24 cellular contexts compared by ENCODE assay signal in the genomic region with DNA sequence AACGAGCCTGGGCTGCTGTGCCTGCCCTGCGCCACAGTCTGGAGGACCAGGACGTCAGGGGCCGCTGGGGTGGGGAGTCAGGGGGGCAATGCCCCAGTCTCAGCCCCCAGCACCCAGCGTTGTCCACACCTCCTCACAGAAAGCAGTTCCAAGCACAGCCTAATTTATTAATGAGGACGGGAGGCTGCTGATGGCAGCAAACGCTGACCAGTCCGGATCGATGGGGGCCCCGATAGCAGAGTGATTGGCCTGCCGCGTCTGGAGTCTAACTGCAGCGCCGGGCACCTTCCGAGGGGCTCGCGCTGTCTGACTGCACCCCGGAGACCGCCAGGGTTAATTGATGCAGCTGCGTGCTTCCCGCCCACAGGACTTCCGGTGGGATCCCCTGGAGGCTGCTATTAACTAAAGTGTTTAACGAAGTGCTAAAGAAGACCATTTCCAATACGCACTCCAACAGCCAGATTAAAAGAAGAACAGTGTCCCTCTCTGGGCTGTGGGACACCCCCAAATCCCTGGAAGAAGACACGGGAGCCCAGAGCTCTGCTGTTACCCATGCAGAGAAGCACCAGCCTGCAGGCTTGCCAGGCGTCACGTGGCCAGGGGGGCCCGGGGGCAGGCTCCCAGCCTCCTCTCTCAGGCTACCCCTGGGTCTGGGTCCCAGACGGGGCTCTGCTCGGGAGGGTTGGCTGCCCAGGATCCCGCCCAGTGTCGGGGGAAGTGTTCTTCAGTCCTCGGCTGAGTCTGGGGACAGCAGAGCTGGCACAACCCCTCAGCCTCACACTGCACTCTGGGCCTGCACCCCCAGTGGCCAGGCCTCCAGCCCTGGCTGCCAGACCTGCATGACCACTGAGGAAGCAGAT.
A peak's percentile ranks its signal among the peaks of the same experiment; 100 is the strongest.
DNase-seq lines count a peak whose midpoint lies in the region; TF ChIP-seq lines count a peak whose summit lies in the region.
"Had no signal": no experiment of that assay in that cellular context is flagged by ENCODE, and none has a peak within 500 bp of the region (broad histone marks: within the 10 kb centered on the region; RNA-seq: fewer than 3 reads in every experiment).

No MANE protein-coding gene starts in this region.

- H3K14ac ChIP-seq in neuronal stem cell (ENCODE audit: low read length), result peak overlapping the region; percentile 32

- H3K36me3 ChIP-seq in A673 (ENCODE audit: insufficient read depth, low read length, poor library complexity, severe bottlenecking), result no peaks in the 10 kb centered on the region
- no peaks in the 10 kb centered on the region for H3K36me3 ChIP-seq in neuronal stem cell (replicated peaks in 1 of 2; ENCODE audit: control insufficient read depth in 2 of 2, insufficient read depth in 2 of 2, low read length in 2 of 2)
- H3K36me3 ChIP-seq: SJSA1 had no signal

- H2BK15ac ChIP-seq in neuronal stem cell (ENCODE audit: low read length), result no peak overlapping the region

- H3K23ac ChIP-seq in neuronal stem cell (ENCODE audit: low read depth, low read length, poor library complexity), result no peak overlapping the region

- no peak overlapping the region for H2BK12ac ChIP-seq in neuronal stem cell (ENCODE audit: low read length)

- no peak overlapping the region for H4K8ac ChIP-seq in neuronal stem cell (ENCODE audit: low read depth, low read length)

- DNase-seq in NCI-H1417 (lab: John Stamatoyannopoulos, UW) (peak in 2 of 3 experiments; percentile 60 to 77), NCI-H1417 treated with DMSO at 0.1 percent for 48 hours (lab: John Stamatoyannopoulos, UW) (no peak), A673 (ENCODE audit: low spot score) (peak; percentile 85), neuronal stem cell (ENCODE audit: low spot score) (no peak), medulla oblongata (ENCODE audit: extremely low spot score) (no peak), NK-92 (lab: John Stamatoyannopoulos, UW; ENCODE audit: unreplicated experiment) (no peak), KBM-7 (no peak)
- DNase-seq in Jurkat, Clone E6-1 (ENCODE audit: low read depth, low spot score), result peak; percentile 64
- DNase-seq: AML-193, DMS53, EL, GF-D8, MM.1S, NCI-H1092, NCI-H1694, NCI-H2081 treated with DMSO at 0.1 percent for 48 hours, NCI-H446 treated with DMSO at 0.1 percent for 48 hours, NCI-H526 treated with DMSO at 0.1 percent for 48 hours, OCI-M1, SW 1271, T-helper 17 cell had no signal

- H2BK5ac ChIP-seq in neuronal stem cell (ENCODE audit: low read length), result no peak overlapping the region

- POLR2A ChIA-PET in A673 (lab: Charles Lee; ENCODE audit: low non-redundant PET), result no interaction called here

- no peak overlapping the region for H3K4me2 ChIP-seq in neuronal stem cell (ENCODE audit: insufficient read depth, low read length, poor library complexity, severe bottlenecking)

- in situ Hi-C loops in KBM-7 (cut with MboI; ENCODE audit: low pct_unique_long_range_greater_than_20kb, low sequenced_read_pairs), result no loop called here

- H3K4ac ChIP-seq in neuronal stem cell (ENCODE audit: low read length), result no peak overlapping the region

- H3K79me1 ChIP-seq in neuronal stem cell (ENCODE audit: low read depth, low read length), result peaks cover 3% of the 10 kb centered on the region

- no peaks in the 10 kb centered on the region for H3K27me3 ChIP-seq in A673 (replicated peaks; ENCODE audit: insufficient read depth, low read depth, low read length, poor library complexity)
- peaks cover 0 to 36% (median 5%) of the 10 kb centered on the region in 3 experiments for H3K27me3 ChIP-seq in neuronal stem cell (ENCODE audit: control insufficient read depth in 3 of 3, insufficient read depth in 3 of 3, low read depth in 1 of 3, low read length in 3 of 3)

- H3K9me3 ChIP-seq in A673 (ENCODE audit: low read depth, low read length, poor library complexity, severe bottlenecking) (peaks cover 10% of the 10 kb centered on the region), neuronal stem cell (replicated peaks in 1 of 2; ENCODE audit: control insufficient read depth in 2 of 2, insufficient read depth in 1 of 2, low read depth in 1 of 2, low read length in 2 of 2) (peaks cover 7 to 9% of the 10 kb centered on the region in 2 donors)

- H2AK5ac ChIP-seq in neuronal stem cell (ENCODE audit: low read depth, low read length), result peak overlapping the region; percentile 49

- H3K4me3 ChIP-seq in A673 (ENCODE audit: low read depth, low read length, poor library complexity, severe bottlenecking), result peak overlapping the region; percentile 2
- peak overlapping the region; percentile 13; the same call in 1 of the 2 replicates for H3K4me3 ChIP-seq in Jurkat, Clone E6-1 (ENCODE audit: low read length)
- peak overlapping the region in 1 of 2 donors; percentile 60 for H3K4me3 ChIP-seq in neuronal stem cell (ENCODE audit: low read length in 2 of 2)
- H3K4me3 ChIP-seq: K562, SJSA1 had no signal

- H3K4me1 ChIP-seq in A673 (ENCODE audit: insufficient read depth, low read length, poor library complexity, severe bottlenecking), result peaks cover 16% of the 10 kb centered on the region
- H3K4me1 ChIP-seq in neuronal stem cell (ENCODE audit: control insufficient read depth in 2 of 2, insufficient read depth in 1 of 2, low read depth in 1 of 2, low read length in 2 of 2), result no peaks in the 10 kb centered on the region

- peak overlapping the region; percentile 72 for H3K18ac ChIP-seq in neuronal stem cell (ENCODE audit: low read length)

- H2AFZ ChIP-seq in neuronal stem cell (ENCODE audit: low read length), result no peak overlapping the region

- no TSS peak for BruUV-seq in A673 (replicated peaks; lab: Mats Ljungman, UMichigan)

- intact Hi-C loops in A673 (cut with micrococcal nuclease; ENCODE audit: unreplicated experiment), result no loop called here

- H3K9ac ChIP-seq in neuronal stem cell (ENCODE audit: low read depth, low read length, poor library complexity), result peak overlapping the region; percentile 53

- CTCF ChIA-PET in A673 (lab: Charles Lee), result interaction anchor here (1.6 kb wide), 1 partner anchor 9 kb away, joined by 5 read pairs; no protein-coding TSS in a partner anchor

- no peak for TF ChIP-seq CTCF in A673 (conservative IDR thresholded peaks at IDR 0.05; ENCODE audit: low read depth, low read length)

- no CpG with 5 or more reads among the region's 33 CpGs for WGBS in neuronal stem cell (ENCODE audit: extremely low coverage in 2 of 2, insufficient read length in 2 of 2, insufficient replicate concordance in 1 of 2), 2 donors

- H3K27ac ChIP-seq in A673 (ENCODE audit: low read depth, low read length, poor library complexity, severe bottlenecking) (peak overlapping the region; percentile 50), neuronal stem cell (replicated peaks; ENCODE audit: low read length) (no peak overlapping the region)
- H3K27ac ChIP-seq: 22Rv1, SJSA1 had no signal

- H2BK120ac ChIP-seq in neuronal stem cell (ENCODE audit: low read depth, low read length), result no peak overlapping the region

- H4K91ac ChIP-seq in neuronal stem cell (ENCODE audit: low read depth, low read length, poor library complexity), result no peak overlapping the region

Comparison
In these comparisons a context has a peak if more than half of its experiments do, and no peak if none do; other contexts are left out.
1. DNase-seq: peak in NCI-H1417 (2 of 3), A673 (single experiment) and Jurkat, Clone E6-1 (single experiment); none in NCI-H1417 treated with DMSO at 0.1 percent for 48 hours (single experiment), neuronal stem cell (single experiment), medulla oblongata (single experiment), NK-92 (single experiment) and KBM-7 (single experiment).